Comparison of ENCODE assay signal across 8 cellular contexts in genomic region chr9:19551124-19551929, GRCh38.
A peak's percentile ranks its signal among the peaks of the same experiment; 100 is the strongest.
DNase-seq lines count a peak whose midpoint lies in the region; ATAC-seq, FAIRE-seq and TF ChIP-seq lines count a peak whose summit lies in the region.

No MANE protein-coding gene starts in this region.

- DNase-seq in HepG2 (ENCODE audit: low spot score) = peak; percentile 27
- no peak for DNase-seq in right lobe of liver
- DNase-seq in K562 (ENCODE audit: extremely low read depth in 1 of 4, low spot score in 3 of 4) = no peak
- DNase-seq in Caco-2 = no peak
- no peak for DNase-seq in NCI-H1436 treated with DMSO at 0.1 percent for 48 hours (lab: John Stamatoyannopoulos, UW)
- no peak for DNase-seq in gastrocnemius medialis
- no peak for DNase-seq in putamen (ENCODE audit: low spot score)

- H3K9ac ChIP-seq in HepG2 (ENCODE audit: insufficient read depth, low read depth, low read length) (no peak overlapping the region), K562 (ENCODE audit: insufficient read depth in 1 of 2, low read depth in 2 of 2, low read length in 2 of 2) (no peak overlapping the region)

- BruUV-seq in HepG2 (replicated peaks; lab: Mats Ljungman, UMichigan) (no TSS peak), K562 (replicated peaks; lab: Mats Ljungman, UMichigan) (no TSS peak), Caco-2 (replicated peaks; lab: Mats Ljungman, UMichigan) (no TSS peak)

- ATAC-seq in HepG2 (peak; percentile 97), right lobe of liver (no peak), HG03280 (IDR thresholded peaks at IDR 0.05; ENCODE audit: unreplicated experiment) (peak; percentile 61), K562 (no peak), gastrocnemius medialis (no peak)

- H3K27ac Mint-ChIP-seq in Caco-2 (ENCODE audit: unreplicated experiment) = no peak overlapping the region

- H3K27me3 ChIP-seq in HepG2 (ENCODE audit: control insufficient read depth in 1 of 2, insufficient read depth in 2 of 2, low read length in 2 of 2) (no peaks in the 10 kb centered on the region; a peak in 1 of 5 replicates), right lobe of liver (no peaks in the 10 kb centered on the region), K562 (ENCODE audit: control insufficient read depth in 2 of 2, insufficient read depth in 2 of 2, low read length in 2 of 2) (no peaks in the 10 kb centered on the region), Caco-2 (replicated peaks; ENCODE audit: control insufficient read depth, insufficient read depth, low read length) (no peaks in the 10 kb centered on the region; the same call in 1 of the 2 replicates), gastrocnemius medialis (no peaks in the 10 kb centered on the region)

- no peaks in the 10 kb centered on the region for H3K36me3 Mint-ChIP-seq in Caco-2 (ENCODE audit: insufficient read depth, unreplicated experiment)

- no peaks in the 10 kb centered on the region for H3K4me1 ChIP-seq in HepG2 (ENCODE audit: insufficient read depth, low read length)
- no peaks in the 10 kb centered on the region for H3K4me1 ChIP-seq in right lobe of liver
- H3K4me1 ChIP-seq in K562 (replicated peaks in 1 of 2; ENCODE audit: control insufficient read depth in 2 of 2, insufficient read depth in 2 of 2, low read length in 2 of 2) = no peaks in the 10 kb centered on the region
- H3K4me1 ChIP-seq in Caco-2 = no peaks in the 10 kb centered on the region
- H3K4me1 ChIP-seq in gastrocnemius medialis = no peaks in the 10 kb centered on the region

- H3K4me3 ChIP-seq in HepG2 (replicated peaks in 1 of 3; ENCODE audit: insufficient read depth in 1 of 3, low read depth in 2 of 3, low read length in 3 of 3) (no peak overlapping the region), right lobe of liver (no peak overlapping the region), K562 (no peak overlapping the region), Caco-2 (ENCODE audit: low read depth, low read length) (no peak overlapping the region), gastrocnemius medialis (peak overlapping the region in 1 of 4 donors; percentile 48)

- H3K4me3 Mint-ChIP-seq in Caco-2 (ENCODE audit: unreplicated experiment) = no peak overlapping the region

- H3K9me3 ChIP-seq in HepG2 (ENCODE audit: low read length) (no peaks in the 10 kb centered on the region), right lobe of liver (no peaks in the 10 kb centered on the region), K562 (replicated peaks; ENCODE audit: control insufficient read depth, insufficient read depth, low read depth, low read length) (no peaks in the 10 kb centered on the region), Caco-2 (no peaks in the 10 kb centered on the region), gastrocnemius medialis (no peaks in the 10 kb centered on the region)

- H3K4me2 ChIP-seq in HepG2 (ENCODE audit: low read depth, low read length) (peak overlapping the region; percentile 32; the same call in 1 of the 2 replicates), K562 (ENCODE audit: insufficient read depth, low read length) (no peak overlapping the region)

- in situ Hi-C loops in HepG2 (cut with HindIII; ENCODE audit: extremely low pct_ligation_motif_present, low pct_unique_long_range_greater_than_20kb) (no loop called here), K562 (cut with MboI) (no loop called here), gastrocnemius medialis (cut with MboI; ENCODE audit: low sequenced_read_pairs in 4 of 4) (no loop called here)

- POLR2A ChIA-PET in HepG2 (lab: Yijun Ruan, JAX) = no interaction called here
- POLR2A ChIA-PET in K562 (lab: Yijun Ruan, JAX) = no interaction called here
- POLR2A ChIA-PET in Caco-2 (lab: Charles Lee) = no interaction called here

- TF ChIP-seq CTCF in HepG2 (CRISPR knock-in tag; IDR thresholded peaks at IDR 0.05) = peak; percentile 21; the same call in 1 of the 2 replicates
- no peak for TF ChIP-seq CTCF in right lobe of liver (IDR thresholded peaks at IDR 0.05)
- no peak for TF ChIP-seq CTCF in K562 (IDR thresholded peaks at IDR 0.05 in 2 of 3, conservative IDR thresholded peaks at IDR 0.05 in 1 of 3; ENCODE audit: insufficient read depth in 2 of 3, low read depth in 1 of 3, low read length in 3 of 3)
- TF ChIP-seq CTCF in Caco-2 (IDR thresholded peaks at IDR 0.05; ENCODE audit: insufficient read depth in 1 of 2, low read depth in 1 of 2, low read length in 1 of 2, severe bottlenecking in 1 of 2, unreplicated experiment in 1 of 2) = no peak
- no peak for TF ChIP-seq CTCF in gastrocnemius medialis (IDR thresholded peaks at IDR 0.05 in 4 of 5, conservative IDR thresholded peaks at IDR 0.05 in 1 of 5)

- no peaks in the 10 kb centered on the region for H4K20me1 ChIP-seq in HepG2 (ENCODE audit: insufficient read depth, low read length)
- H4K20me1 ChIP-seq in K562 (replicated peaks; ENCODE audit: control insufficient read depth, insufficient read depth, low read length) = no peaks in the 10 kb centered on the region

- no peak for TF ChIP-seq RAD21 in HepG2 (CRISPR knock-in tag; IDR thresholded peaks at IDR 0.05)
- TF ChIP-seq RAD21 in K562 (CRISPR knock-in tag; conservative IDR thresholded peaks at IDR 0.05 in 1 of 2, IDR thresholded peaks at IDR 0.05 in 1 of 2) = no peak

- intact Hi-C loops in HepG2 (cut with micrococcal nuclease; ENCODE audit: unreplicated experiment) = no loop called here
- intact Hi-C loops in right lobe of liver (cut with DNase I) = no loop called here
- intact Hi-C loops in K562 (cut with micrococcal nuclease) = no loop called here
- intact Hi-C loops in Caco-2 (cut with micrococcal nuclease; ENCODE audit: unreplicated experiment) = no loop called here
- intact Hi-C loops in gastrocnemius medialis (cut with DNase I; ENCODE audit: low total_unique reads) = no loop called here

- no peaks in the 10 kb centered on the region for H3K4me1 Mint-ChIP-seq in Caco-2 (ENCODE audit: low read depth, unreplicated experiment)

- 14% methylated on average over 7 of the region's 8 CpGs for whole genome bisulfite sequencing in HepG2 (ENCODE audit: low lambda C conversion rate)
- 26% methylated on average over 7 of the region's 8 CpGs for WGBS in right lobe of liver (ENCODE audit: insufficient coverage, low coverage, low lambda C conversion rate, missing lambda C conversion rate)
- 6% methylated on average over 8 of the region's 8 CpGs for WGBS in K562 (ENCODE audit: insufficient coverage, low coverage, missing lambda C conversion rate)

- H2AFZ ChIP-seq in HepG2 (ENCODE audit: low read length) = no peak overlapping the region
- no peak overlapping the region for H2AFZ ChIP-seq in K562 (ENCODE audit: low read depth, low read length)

- TF ChIP-seq EP300 in HepG2 (IDR thresholded peaks at IDR 0.05; ENCODE audit: low read depth in 2 of 2, low read length in 2 of 2) (no peak), HepG2 (CRISPR knock-in tag; IDR thresholded peaks at IDR 0.05; ENCODE audit: borderline replicate concordance) (no peak), K562 (IDR thresholded peaks at IDR 0.05; ENCODE audit: low read length) (no peak)

- FAIRE-seq in HepG2 (lab: Jason Lieb, UNC) (no peak), K562 (lab: Jason Lieb, UNC) (no peak)

- no peaks in the 10 kb centered on the region for H3K9me1 ChIP-seq in K562 (ENCODE audit: control insufficient read depth, insufficient read depth, low read length)

- H3K36me3 ChIP-seq in HepG2 (replicated peaks in 1 of 2; ENCODE audit: control insufficient read depth in 1 of 2, insufficient read depth in 2 of 2, low read length in 2 of 2) = no peaks in the 10 kb centered on the region
- H3K36me3 ChIP-seq in right lobe of liver = no peaks in the 10 kb centered on the region
- no peaks in the 10 kb centered on the region for H3K36me3 ChIP-seq in K562 (ENCODE audit: control insufficient read depth, insufficient read depth, low read length)
- no peaks in the 10 kb centered on the region for H3K36me3 ChIP-seq in Caco-2 (ENCODE audit: control insufficient read depth, insufficient read depth, low read length)
- no peaks in the 10 kb centered on the region for H3K36me3 ChIP-seq in gastrocnemius medialis

- CTCF ChIA-PET in HepG2 (lab: Yijun Ruan, JAX; ENCODE audit: low intra/inter-chr PET ratio, low total read pairs) (no interaction called here), K562 (lab: Yijun Ruan, JAX; ENCODE audit: low intra/inter-chr PET ratio) (no interaction called here), Caco-2 (lab: Charles Lee) (interaction anchor here (0.6 kb wide), 1 partner anchor 31 kb away, joined by 3 read pairs; no protein-coding TSS in a partner anchor)

- H3K9me3 Mint-ChIP-seq in Caco-2 (ENCODE audit: unreplicated experiment) = no peaks in the 10 kb centered on the region

- TF ChIP-seq POLR2A in HepG2 (IDR thresholded peaks at IDR 0.05; ENCODE audit: insufficient read depth in 1 of 2, low read depth in 2 of 2, low read length in 2 of 2) = no peak
- no peak for TF ChIP-seq POLR2A in right lobe of liver (IDR thresholded peaks at IDR 0.05)
- no peak for TF ChIP-seq POLR2A in K562 (conservative IDR thresholded peaks at IDR 0.05)
- no peak for TF ChIP-seq POLR2A in gastrocnemius medialis (IDR thresholded peaks at IDR 0.05)

- H3K79me2 ChIP-seq in HepG2 (ENCODE audit: insufficient read depth, low read length) (no peaks in the 10 kb centered on the region), K562 (ENCODE audit: control insufficient read depth, insufficient read depth, low read length) (no peaks in the 10 kb centered on the region)

- no peaks in the 10 kb centered on the region for H3K27me3 Mint-ChIP-seq in Caco-2 (ENCODE audit: insufficient read depth, unreplicated experiment)

- H3K27ac ChIP-seq in HepG2 (ENCODE audit: extremely low read length, insufficient read depth, low read length) (no peak overlapping the region), right lobe of liver (no peak overlapping the region), K562 (ENCODE audit: extremely low read depth, low read depth, low read length) (no peak overlapping the region), gastrocnemius medialis (no peak overlapping the region)

TF ChIP-seq in HepG2, 621 proteins besides CTCF, POLR2A, EP300 and RAD21 (continues in another document):
- peak in 1 of 2 experiments; percentile 53; a peak in 1 of 4 replicates for TF ChIP-seq NR2F1 (CRISPR knock-in tag; IDR thresholded peaks at IDR 0.05)
- TF ChIP-seq RARA (CRISPR knock-in tag; IDR thresholded peaks at IDR 0.05) = peak; percentile 64; the same call in 1 of the 2 replicates

Comparison
In these comparisons a context has a peak if more than half of its experiments do, and no peak if none do; other contexts are left out.
1. ATAC-seq: peak in HepG2 (single experiment) and HG03280 (single experiment); none in right lobe of liver (0 of 4), K562 (single experiment) and gastrocnemius medialis (0 of 2).
2. Of the 241 proteins assayed by ChIP-seq in both HepG2 and K562: peak only in HepG2: CTCF; only in K562: MEIS2; in both: none; in neither: 238; mixed calls (peak in some experiments, not most) for 1.